ENCODE assay signal across 8 cellular contexts in the genomic region with DNA sequence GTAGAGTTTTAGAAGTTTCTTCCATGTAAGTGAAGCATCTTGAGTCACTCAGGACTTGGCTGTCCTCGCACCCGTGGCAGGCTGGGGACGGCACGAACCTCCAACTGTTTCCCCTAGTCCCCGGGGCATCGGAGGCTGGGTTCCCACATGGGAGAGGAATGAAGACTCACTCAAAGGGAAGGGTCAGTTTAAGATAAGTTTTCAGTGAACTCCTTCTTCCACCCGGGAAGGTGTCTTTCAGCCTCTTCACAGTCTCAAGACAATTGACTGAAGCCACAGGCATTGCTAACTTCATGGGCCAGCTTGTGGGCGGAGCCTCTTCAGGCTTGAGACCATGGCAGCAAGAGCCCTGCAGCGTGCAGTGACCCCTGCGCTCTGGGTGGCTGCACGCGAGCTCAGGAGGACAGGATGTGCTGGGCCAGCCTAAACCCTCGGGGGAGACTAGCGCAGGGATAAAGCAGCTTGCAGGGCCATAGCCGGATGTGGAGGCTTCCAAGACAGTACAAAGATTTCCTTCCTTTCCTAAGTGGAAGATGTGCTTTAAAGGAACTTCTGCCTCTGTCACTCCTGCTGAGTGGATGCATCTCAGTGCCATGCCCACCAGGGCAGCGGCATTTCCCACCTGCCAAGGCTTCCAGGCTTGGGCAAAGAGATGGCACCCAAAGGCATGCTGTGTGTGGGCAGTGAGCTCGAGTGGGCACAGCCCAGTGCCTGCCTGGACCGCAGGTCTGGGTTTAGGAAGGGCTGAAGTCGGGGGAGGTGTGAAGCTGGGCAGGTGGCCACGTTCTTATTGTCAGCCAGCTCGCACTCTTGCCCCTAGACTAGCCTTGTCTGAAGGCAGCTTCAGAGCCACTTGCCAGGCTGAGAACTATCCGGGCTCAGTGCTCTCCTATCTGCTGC. TPM values are rescaled to one million over a fixed set of nuclear protein-coding genes. Genes with fewer than 3 reads are reported as not detected.
A peak's percentile ranks its signal among the peaks of the same experiment; 100 is the strongest.
DNase-seq lines count a peak whose midpoint lies in the region; ATAC-seq and TF ChIP-seq lines count a peak whose summit lies in the region.
"Had no signal": no experiment of that assay in that cellular context is flagged by ENCODE, and none has a peak within 500 bp of the region (broad histone marks: within the 10 kb centered on the region; RNA-seq: fewer than 3 reads in every experiment).

No MANE protein-coding gene starts in this region.

- peak overlapping the region; percentile 26 to 66 (median 42) for H3K27ac ChIP-seq in gastrocnemius medialis

- no peak overlapping the region for H3K4me3 Mint-ChIP-seq in glutamatergic neuron (ENCODE audit: unreplicated experiment)
- no peak overlapping the region for H3K4me3 Mint-ChIP-seq in activated CD8-positive, alpha-beta T cell treated with anti-CD3 and anti-CD28 coated beads for 36 hours
- no peak overlapping the region for H3K4me3 Mint-ChIP-seq in natural killer cell treated with Interleukin-12 subunit alpha and Interleukin-12 subunit beta and Interleukin-15 and Interleukin-18, amount 100 ng/mL, for 72 hours

- H3K4me1 ChIP-seq in gastrocnemius medialis = peaks cover 20 to 21% of the 10 kb centered on the region in 2 donors

- in situ Hi-C loops in gastrocnemius medialis (cut with MboI; ENCODE audit: low sequenced_read_pairs in 4 of 4) = no loop called here

- peaks cover 10% of the 10 kb centered on the region for H3K9me3 Mint-ChIP-seq in glutamatergic neuron (ENCODE audit: unreplicated experiment)
- no peaks in the 10 kb centered on the region for H3K9me3 Mint-ChIP-seq in activated CD8-positive, alpha-beta T cell treated with anti-CD3 and anti-CD28 coated beads for 36 hours
- H3K9me3 Mint-ChIP-seq in natural killer cell treated with Interleukin-12 subunit alpha and Interleukin-12 subunit beta and Interleukin-15 and Interleukin-18, amount 100 ng/mL, for 72 hours = no peaks in the 10 kb centered on the region

- H3K27me3 ChIP-seq in gastrocnemius medialis = no peaks in the 10 kb centered on the region

- peaks cover 0 to 63% of the 10 kb centered on the region in 2 donors for H3K36me3 ChIP-seq in gastrocnemius medialis

- H3K27ac Mint-ChIP-seq in glutamatergic neuron (ENCODE audit: unreplicated experiment) = peak overlapping the region; percentile 22
- H3K27ac Mint-ChIP-seq in activated CD8-positive, alpha-beta T cell treated with anti-CD3 and anti-CD28 coated beads for 36 hours = no peak overlapping the region
- H3K27ac Mint-ChIP-seq in natural killer cell treated with Interleukin-12 subunit alpha and Interleukin-12 subunit beta and Interleukin-15 and Interleukin-18, amount 100 ng/mL, for 72 hours = no peak overlapping the region

- intact Hi-C loops in gastrocnemius medialis (cut with DNase I; ENCODE audit: low total_unique reads) = no loop called here
- intact Hi-C loops in activated CD8-positive, alpha-beta T cell treated with anti-CD3 and anti-CD28 coated beads for 36 hours (cut with micrococcal nuclease) = no loop called here

- no peak for TF ChIP-seq POLR2A in gastrocnemius medialis (IDR thresholded peaks at IDR 0.05)

- TF ChIP-seq CTCF in glutamatergic neuron (IDR thresholded peaks at IDR 0.05; ENCODE audit: partially characterized antibody, unreplicated experiment) (no peak), gastrocnemius medialis (IDR thresholded peaks at IDR 0.05 in 4 of 5, conservative IDR thresholded peaks at IDR 0.05 in 1 of 5) (no peak)
- TF ChIP-seq CTCF in activated CD8-positive, alpha-beta T cell treated with anti-CD3 and anti-CD28 coated beads for 36 hours (IDR thresholded peaks at IDR 0.05) = no peak

- POLR2A ChIA-PET in activated CD8-positive, alpha-beta T cell treated with anti-CD3 and anti-CD28 coated beads for 36 hours (lab: Charles Lee) = no interaction called here

- H3K36me3 Mint-ChIP-seq in glutamatergic neuron (ENCODE audit: unreplicated experiment) = peaks cover 10% of the 10 kb centered on the region
- H3K36me3 Mint-ChIP-seq in activated CD8-positive, alpha-beta T cell treated with anti-CD3 and anti-CD28 coated beads for 36 hours (ENCODE audit: low read depth) = peaks cover 8% of the 10 kb centered on the region
- no peaks in the 10 kb centered on the region for H3K36me3 Mint-ChIP-seq in natural killer cell treated with Interleukin-12 subunit alpha and Interleukin-12 subunit beta and Interleukin-15 and Interleukin-18, amount 100 ng/mL, for 72 hours

- H3K27me3 Mint-ChIP-seq in glutamatergic neuron (ENCODE audit: unreplicated experiment) = peaks cover 9% of the 10 kb centered on the region
- H3K27me3 Mint-ChIP-seq in activated CD8-positive, alpha-beta T cell treated with anti-CD3 and anti-CD28 coated beads for 36 hours = no peaks in the 10 kb centered on the region
- H3K27me3 Mint-ChIP-seq in natural killer cell treated with Interleukin-12 subunit alpha and Interleukin-12 subunit beta and Interleukin-15 and Interleukin-18, amount 100 ng/mL, for 72 hours = no peaks in the 10 kb centered on the region

- H3K9me3 ChIP-seq in gastrocnemius medialis = no peaks in the 10 kb centered on the region

- CTCF ChIA-PET in activated CD8-positive, alpha-beta T cell treated with anti-CD3 and anti-CD28 coated beads for 36 hours (lab: Charles Lee) = interaction anchor here (1.0 to 1.5 kb wide), 3 partner anchors 9 to 274 kb away, joined by 3 to 4 read pairs (median 4); a partner anchor contains a TSS

- DNase-seq in glutamatergic neuron (no peak), gastrocnemius medialis (peak; percentile 28 to 57)
- no peak for DNase-seq in activated CD8-positive, alpha-beta T cell treated with anti-CD3 and anti-CD28 coated beads for 36 hours
- no peak for DNase-seq in natural killer cell treated with Interleukin-12 subunit alpha and Interleukin-12 subunit beta and Interleukin-15 and Interleukin-18, amount 100 ng/mL, for 72 hours (ENCODE audit: low spot score)
- DNase-seq: cerebellar nuclear complex, MV-4-11 had no signal

- peaks cover 8% of the 10 kb centered on the region for H3K4me1 Mint-ChIP-seq in glutamatergic neuron (ENCODE audit: low read depth, unreplicated experiment)
- peaks cover 2% of the 10 kb centered on the region for H3K4me1 Mint-ChIP-seq in activated CD8-positive, alpha-beta T cell treated with anti-CD3 and anti-CD28 coated beads for 36 hours (ENCODE audit: low read depth)
- H3K4me1 Mint-ChIP-seq in natural killer cell treated with Interleukin-12 subunit alpha and Interleukin-12 subunit beta and Interleukin-15 and Interleukin-18, amount 100 ng/mL, for 72 hours (ENCODE audit: low read depth in 2 of 2) = peaks cover 0 to 8% of the 10 kb centered on the region in 2 donors

- H3K4me3 ChIP-seq in gastrocnemius medialis = no peak overlapping the region

- peak; percentile 42 to 44 for ATAC-seq in gastrocnemius medialis
- no peak for ATAC-seq in activated CD8-positive, alpha-beta T cell treated with anti-CD3 and anti-CD28 coated beads for 36 hours
- no peak for ATAC-seq in GM18517 (IDR thresholded peaks at IDR 0.05; ENCODE audit: unreplicated experiment)
- ATAC-seq in natural killer cell treated with Interleukin-12 subunit alpha and Interleukin-12 subunit beta and Interleukin-15 and Interleukin-18, amount 100 ng/mL, for 72 hours = no peak

TF ChIP-seq in PFSK-1, 5 proteins besides CTCF, POLR2A, EP300 and RAD21:
- TF ChIP-seq FOXP2 (optimal IDR thresholded peaks at IDR 0.05; ENCODE audit: borderline replicate concordance, extremely low read depth, extremely low read length, insufficient read depth) (peak; percentile 28), SIN3A (IDR thresholded peaks at IDR 0.05; ENCODE audit: borderline replicate concordance, insufficient read depth, low read length) (no peak)
TF ChIP-seq in PFSK-1: peak in this region for 1.

RNA-seq across cellular contexts. Expression of a gene that starts 32.9 kb away (rescaled TPM):
- 41.3 TPM for polyA plus RNA-seq in PFSK-1 (2012; ENCODE audit: insufficient read length, low read depth)
- total RNA-seq in glutamatergic neuron (ENCODE audit: unreplicated experiment) = 61.6 TPM
- 10 to 100 TPM; 16.8 to 24.8 (median 20.5) TPM for total RNA-seq in gastrocnemius medialis
- total RNA-seq in activated CD8-positive, alpha-beta T cell treated with anti-CD3 and anti-CD28 coated beads for 36 hours = 10 to 100 TPM; 41.5 to 42.5 TPM
- total RNA-seq in natural killer cell treated with Interleukin-12 subunit alpha and Interleukin-12 subunit beta and Interleukin-15 and Interleukin-18, amount 100 ng/mL, for 72 hours = 10 to 100 TPM; 50.4 to 62.9 TPM

RNA-seq across cellular contexts. Expression of a gene that starts 36.9 kb away (rescaled TPM):
- 0.16 TPM for polyA plus RNA-seq in PFSK-1 (2012; ENCODE audit: insufficient read length, low read depth)
- 71.2 TPM for total RNA-seq in glutamatergic neuron (ENCODE audit: unreplicated experiment)
- 10 to 100 TPM; 23.6 to 42.1 (median 36.4) TPM for total RNA-seq in gastrocnemius medialis
- 1 to 10 TPM in 1 of 2 experiments, under 1 TPM in 1; 0.99 to 1.2 TPM for total RNA-seq in activated CD8-positive, alpha-beta T cell treated with anti-CD3 and anti-CD28 coated beads for 36 hours
- total RNA-seq in natural killer cell treated with Interleukin-12 subunit alpha and Interleukin-12 subunit beta and Interleukin-15 and Interleukin-18, amount 100 ng/mL, for 72 hours = 10 to 100 TPM; 14.2 to 19.0 TPM

RNA-seq across cellular contexts. Expression of a gene that starts 56.6 kb away (rescaled TPM):
- polyA plus RNA-seq in PFSK-1 (2012; ENCODE audit: insufficient read length, low read depth) = 145 TPM
- total RNA-seq in glutamatergic neuron (ENCODE audit: unreplicated experiment) (24.0 TPM), gastrocnemius medialis (10 to 100 TPM in 3 of 4 donors, 1 to 10 TPM in 1; 8.5 to 33.2 (median 23.3) TPM)
- 10 to 100 TPM; 38.6 to 41.3 TPM for total RNA-seq in activated CD8-positive, alpha-beta T cell treated with anti-CD3 and anti-CD28 coated beads for 36 hours
- 100 to 1,000 TPM; 102 to 127 TPM for total RNA-seq in natural killer cell treated with Interleukin-12 subunit alpha and Interleukin-12 subunit beta and Interleukin-15 and Interleukin-18, amount 100 ng/mL, for 72 hours

Comparison
In these comparisons a context has a peak if more than half of its experiments do, and no peak if none do; other contexts are left out.
1. DNase-seq: peak in gastrocnemius medialis (2 of 2); none in glutamatergic neuron (single experiment), activated CD8-positive, alpha-beta T cell treated with anti-CD3 and anti-CD28 coated beads for 36 hours (single experiment) and natural killer cell treated with Interleukin-12 subunit alpha and Interleukin-12 subunit beta and Interleukin-15 and Interleukin-18, amount 100 ng/mL, for 72 hours (single experiment).
2. ATAC-seq: peak in gastrocnemius medialis (2 of 2); none in activated CD8-positive, alpha-beta T cell treated with anti-CD3 and anti-CD28 coated beads for 36 hours (single experiment), GM18517 (single experiment) and natural killer cell treated with Interleukin-12 subunit alpha and Interleukin-12 subunit beta and Interleukin-15 and Interleukin-18, amount 100 ng/mL, for 72 hours (0 of 2).
3. RNA of a gene that starts 36.9 kb away (total RNA-seq): 71.2 TPM in glutamatergic neuron (single experiment), 23.6 to 42.1 TPM in gastrocnemius medialis and 14.2 to 19.0 TPM in natural killer cell treated with Interleukin-12 subunit alpha and Interleukin-12 subunit beta and Interleukin-15 and Interleukin-18, amount 100 ng/mL, for 72 hours; 0.99 to 1.2 TPM in activated CD8-positive, alpha-beta T cell treated with anti-CD3 and anti-CD28 coated beads for 36 hours; every median in the first group is over 4 times any median in the second.